22 cellular contexts compared by ENCODE assay signal in the genomic region with DNA sequence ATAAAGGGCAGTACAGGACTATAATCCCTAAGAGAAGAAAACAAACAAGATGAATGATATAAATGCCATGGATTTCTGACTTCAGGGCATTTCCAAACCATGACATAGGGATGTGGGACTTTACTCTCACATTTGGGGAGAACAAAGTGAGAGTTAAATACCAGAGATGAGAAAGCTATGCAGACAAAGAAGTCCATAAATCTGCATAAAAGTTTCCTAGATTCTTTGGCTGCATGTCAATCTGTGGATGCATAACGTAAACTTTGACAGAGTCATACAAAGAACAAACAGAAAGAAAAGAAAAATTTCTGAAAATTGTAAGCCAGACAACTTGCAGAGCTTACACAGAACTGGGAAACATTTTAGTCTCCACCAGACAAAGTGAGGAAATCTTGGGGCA.
"Had no signal": no experiment of that assay in that cellular context is flagged by ENCODE, and none has a peak within 500 bp of the region (broad histone marks: within the 10 kb centered on the region; RNA-seq: fewer than 3 reads in every experiment).

No MANE protein-coding gene starts in this region.

- H3K27me3 Mint-ChIP-seq: dendritic cell treated with granulocyte-macrophage colony-stimulating factor and Interleukin-4, amounts not matched to agents 40 ng/mL and 50 ng/mL, for 4 days; effector memory CD8-positive, alpha-beta T cell; naive B cell; type B pancreatic cell had no signal

- H3K27ac Mint-ChIP-seq: dendritic cell treated with granulocyte-macrophage colony-stimulating factor and Interleukin-4, amounts not matched to agents 40 ng/mL and 50 ng/mL, for 4 days; effector memory CD8-positive, alpha-beta T cell; immature natural killer cell; nephron; type B pancreatic cell had no signal

- H3K4me3 Mint-ChIP-seq: dendritic cell treated with granulocyte-macrophage colony-stimulating factor and Interleukin-4, amounts not matched to agents 40 ng/mL and 50 ng/mL, for 4 days; effector memory CD8-positive, alpha-beta T cell; immature natural killer cell; naive B cell; nephron; type B pancreatic cell had no signal

- H3K4me3 ChIP-seq: esophagus muscularis mucosa, lung, sigmoid colon, skin epidermis, stomach, uterus had no signal

- H3K27me3 ChIP-seq: esophagus muscularis mucosa, sigmoid colon, stomach, uterus had no signal

- H3K4me1 Mint-ChIP-seq: immature natural killer cell, nephron had no signal

- ATAC-seq: effector memory CD8-positive, alpha-beta T cell; left cardiac atrium; left ventricle myocardium superior had no signal

- H3K36me3 ChIP-seq: uterus had no signal

- H3K27ac ChIP-seq: epithelial cell of prostate, esophagus muscularis mucosa, sigmoid colon, skin epidermis, stomach, uterus had no signal

- DNase-seq: effector memory CD8-positive, alpha-beta T cell; foreskin fibroblast; immature natural killer cell; kidney; left cardiac atrium; left ventricle myocardium superior; mesendoderm; naive B cell; occipital lobe; sigmoid colon; stimulated activated CD4-positive, alpha-beta T cell treated with anti-CD3 and anti-CD28 coated beads, Interleukin-2, amount 100 ng/mL, for 24 hours; stimulated activated CD4-positive, alpha-beta T cell treated with anti-CD3 and anti-CD28 coated beads, Interleukin-4, amount 100 ng/mL, for 4 hours; stimulated activated naive CD4-positive, alpha-beta T cell; stomach; uterus had no signal

- H3K4me1 ChIP-seq: esophagus muscularis mucosa, sigmoid colon, stomach, uterus had no signal

- H3K9me3 ChIP-seq: sigmoid colon had no signal
